ENCODE assay signal across 25 cellular contexts in genomic region chr12:49543221-49543913, GRCh38. TPM values are rescaled to one million over a fixed set of nuclear protein-coding genes. Genes with fewer than 3 reads are reported as not detected.
DNase-seq lines count a peak whose midpoint lies in the region; ATAC-seq and TF ChIP-seq lines count a peak whose summit lies in the region.
"Had no signal": no experiment of that assay in that cellular context is flagged by ENCODE, and none has a peak within 500 bp of the region (broad histone marks: within the 10 kb centered on the region; RNA-seq: fewer than 3 reads in every experiment).

No MANE protein-coding gene starts in this region.

- no peaks in the 10 kb centered on the region for H3K9me3 Mint-ChIP-seq in activated CD8-positive, alpha-beta T cell treated with anti-CD3 and anti-CD28 coated beads for 36 hours
- H3K9me3 Mint-ChIP-seq: activated T-cell treated with anti-CD3 and anti-CD28 coated beads, Interleukin-2, amount 50 U/mL, for 4 hours; IgD-negative memory B cell; natural killer cell had no signal

- H3K4me3 ChIP-seq in left ventricle myocardium inferior (no peak overlapping the region), heart left ventricle (no peak overlapping the region)
- H3K4me3 ChIP-seq: coronary artery, pancreas, right atrium auricular region had no signal

- TF ChIP-seq CTCF in left ventricle myocardium inferior (IDR thresholded peaks at IDR 0.05; ENCODE audit: borderline replicate concordance) (no peak), heart left ventricle (IDR thresholded peaks at IDR 0.05) (no peak)
- no peak for TF ChIP-seq CTCF in activated CD8-positive, alpha-beta T cell treated with anti-CD3 and anti-CD28 coated beads for 36 hours (IDR thresholded peaks at IDR 0.05)

- DNase-seq in left ventricle myocardium inferior (peak; percentile 3), heart left ventricle (no peak), islet precursor cell (peak; percentile 54)
- no peak for DNase-seq in activated CD8-positive, alpha-beta T cell treated with anti-CD3 and anti-CD28 coated beads for 36 hours
- no peak for DNase-seq in stimulated activated naive CD4-positive, alpha-beta T cell treated with Interleukin-2 at 50 U/mL for 16 hours (lab: John Stamatoyannopoulos, UW)
- DNase-seq: activated naive CD4-positive, alpha-beta T cell; activated T-cell treated with anti-CD3 and anti-CD28 coated beads, Interleukin-2, amount 50 U/mL, for 4 hours; DMS 273 treated with DMSO at 0.1 percent for 48 hours; midbrain; natural killer cell; NCI-H1105; NCI-H2029; NCI-H226; NCI-H748 treated with DMSO at 0.1 percent for 48 hours; OCI-M1; stimulated activated CD4-positive, alpha-beta T cell treated with anti-CD3 and anti-CD28 coated beads, Interleukin-4, amount 100 ng/mL, for 24 hours; stimulated activated naive CD8-positive, alpha-beta T cell treated with anti-CD3 and anti-CD28 coated beads, Interleukin-15, Interleukin-2, amounts not matched to agents 100 U/mL and 50 U/mL, for 24 hours; T1000 had no signal

- H3K36me3 ChIP-seq in left ventricle myocardium inferior (no peaks in the 10 kb centered on the region), heart left ventricle (no peaks in the 10 kb centered on the region)
- H3K36me3 ChIP-seq: pancreas, right atrium auricular region had no signal

- H3K4me3 Mint-ChIP-seq in activated CD8-positive, alpha-beta T cell treated with anti-CD3 and anti-CD28 coated beads for 36 hours: no peak overlapping the region
- H3K4me3 Mint-ChIP-seq: activated T-cell treated with anti-CD3 and anti-CD28 coated beads, Interleukin-2, amount 50 U/mL, for 4 hours; natural killer cell had no signal

- H3K4me1 ChIP-seq in left ventricle myocardium inferior: peaks cover 7% of the 10 kb centered on the region
- H3K4me1 ChIP-seq in heart left ventricle: peaks cover 0 to 15% (median 4%) of the 10 kb centered on the region in 12 donors
- H3K4me1 ChIP-seq: pancreas had no signal

- H3K27ac ChIP-seq in left ventricle myocardium inferior (replicated peaks): no peak overlapping the region
- no peak overlapping the region for H3K27ac ChIP-seq in heart left ventricle
- H3K27ac ChIP-seq: coronary artery, pancreas, right atrium auricular region had no signal

- H3K9me3 ChIP-seq in left ventricle myocardium inferior (replicated peaks) (no peaks in the 10 kb centered on the region), heart left ventricle (no peaks in the 10 kb centered on the region)
- H3K9me3 ChIP-seq: pancreas, right atrium auricular region had no signal

- H3K27ac Mint-ChIP-seq in activated CD8-positive, alpha-beta T cell treated with anti-CD3 and anti-CD28 coated beads for 36 hours: peak overlapping the region; percentile 5
- H3K27ac Mint-ChIP-seq: IgD-negative memory B cell, natural killer cell had no signal

- H3K27me3 ChIP-seq in left ventricle myocardium inferior (ENCODE audit: low read depth) (peaks cover 72% of the 10 kb centered on the region), heart left ventricle (peaks cover 2 to 38% (median 13%) of the 10 kb centered on the region in 9 donors)
- H3K27me3 ChIP-seq: pancreas had no signal

- intact Hi-C loops in left ventricle myocardium inferior (cut with micrococcal nuclease) (no loop called here), heart left ventricle (cut with DNase I) (no loop called here)
- intact Hi-C loops in activated CD8-positive, alpha-beta T cell treated with anti-CD3 and anti-CD28 coated beads for 36 hours (cut with micrococcal nuclease): no loop called here

- CTCF ChIA-PET in activated CD8-positive, alpha-beta T cell treated with anti-CD3 and anti-CD28 coated beads for 36 hours (lab: Charles Lee): interaction anchor here (0.7 to 1.6 kb wide), 2 partner anchors 185 to 196 kb away, joined by 3 to 4 read pairs; no protein-coding TSS in a partner anchor

- no peak for ATAC-seq in heart left ventricle
- no peak for ATAC-seq in activated CD8-positive, alpha-beta T cell treated with anti-CD3 and anti-CD28 coated beads for 36 hours
- no peak for ATAC-seq in GM19463 (IDR thresholded peaks at IDR 0.05; ENCODE audit: unreplicated experiment)
- ATAC-seq in GM18870 (IDR thresholded peaks at IDR 0.05; ENCODE audit: unreplicated experiment): no peak
- ATAC-seq: activated T-cell treated with anti-CD3 and anti-CD28 coated beads, Interleukin-2, amount 50 U/mL, for 4 hours; left lobe of liver; natural killer cell; pancreas; stimulated activated naive CD8-positive, alpha-beta T cell treated with anti-CD3 and anti-CD28 coated beads, Interleukin-15, Interleukin-2, amounts not matched to agents 100 U/mL and 50 U/mL, for 24 hours had no signal

- TF ChIP-seq POLR2A in heart left ventricle (IDR thresholded peaks at IDR 0.05): no peak

- H3K27me3 Mint-ChIP-seq in activated CD8-positive, alpha-beta T cell treated with anti-CD3 and anti-CD28 coated beads for 36 hours: peaks cover 6% of the 10 kb centered on the region

- POLR2A ChIA-PET in activated CD8-positive, alpha-beta T cell treated with anti-CD3 and anti-CD28 coated beads for 36 hours (lab: Charles Lee): interaction anchor here (0.8 to 1.2 kb wide), 2 partner anchors 11 to 37 kb away, joined by 3 read pairs; no protein-coding TSS in a partner anchor

- WGBS in heart left ventricle, 4 donors: 66 to 81% (median 71%) methylated on average over 15 to 20 of the region's 20 CpGs

- H3K36me3 Mint-ChIP-seq in activated CD8-positive, alpha-beta T cell treated with anti-CD3 and anti-CD28 coated beads for 36 hours (ENCODE audit: low read depth): no peaks in the 10 kb centered on the region
- H3K36me3 Mint-ChIP-seq: IgD-negative memory B cell, natural killer cell had no signal

- peaks cover 28% of the 10 kb centered on the region for H3K4me1 Mint-ChIP-seq in activated CD8-positive, alpha-beta T cell treated with anti-CD3 and anti-CD28 coated beads for 36 hours (ENCODE audit: low read depth)

RNA-seq across cellular contexts. Expression of gene KCNH3, which starts 4.5 kb away (rescaled TPM):
- total RNA-seq in left ventricle myocardium inferior (0.41 TPM), heart left ventricle (1 to 10 TPM in 3 of 9 donors, under 1 TPM in 6; 0.19 to 2.2 (median 0.40) TPM)
- polyA plus RNA-seq in heart left ventricle: under 1 TPM; 0.14 to 0.42 TPM
- 1 to 10 TPM; 8.0 to 9.1 TPM for total RNA-seq in activated CD8-positive, alpha-beta T cell treated with anti-CD3 and anti-CD28 coated beads for 36 hours

RNA-seq across cellular contexts. Expression of gene MCRS1, which starts 24.6 kb away (rescaled TPM):
- total RNA-seq in left ventricle myocardium inferior (97.9 TPM), heart left ventricle (100 to 1,000 TPM in 3 of 9 donors, 10 to 100 TPM in 6; 70.0 to 122 (median 88.3) TPM)
- polyA plus RNA-seq in heart left ventricle: 10 to 100 TPM; 64.2 to 80.3 TPM
- 10 to 100 TPM; 57.1 to 61.1 TPM for total RNA-seq in activated CD8-positive, alpha-beta T cell treated with anti-CD3 and anti-CD28 coated beads for 36 hours

Comparison
In these comparisons a context has a peak if more than half of its experiments do, and no peak if none do; other contexts are left out.
1. DNase-seq: peak in left ventricle myocardium inferior (single experiment) and islet precursor cell (single experiment); none in heart left ventricle (0 of 5), activated CD8-positive, alpha-beta T cell treated with anti-CD3 and anti-CD28 coated beads for 36 hours (single experiment) and stimulated activated naive CD4-positive, alpha-beta T cell treated with Interleukin-2 at 50 U/mL for 16 hours (single experiment).